ENCODE assay signal across 27 cellular contexts in the genomic region with DNA sequence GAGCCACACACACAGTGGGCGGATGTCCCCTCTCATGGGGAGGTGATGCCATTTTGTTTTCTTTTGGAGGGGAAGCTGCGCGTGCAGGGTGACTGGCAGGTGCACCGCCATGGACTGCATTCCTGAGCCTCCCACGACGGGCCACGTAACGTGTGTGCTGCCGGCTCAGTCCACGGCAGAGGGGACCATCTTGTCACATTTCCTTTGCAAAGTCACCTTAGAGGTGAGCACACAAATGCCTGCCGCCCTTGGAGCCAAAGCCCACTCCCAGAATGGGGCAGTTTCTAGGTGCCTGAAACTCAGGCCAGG.
DNase-seq lines count a peak whose midpoint lies in the region; ATAC-seq and TF ChIP-seq lines count a peak whose summit lies in the region.
"Had no signal": no experiment of that assay in that cellular context is flagged by ENCODE, and none has a peak within 500 bp of the region (broad histone marks: within the 10 kb centered on the region; RNA-seq: fewer than 3 reads in every experiment).

No MANE protein-coding gene starts in this region.

- no peak overlapping the region for H3K23ac ChIP-seq in mesenchymal stem cell (ENCODE audit: low read length in 2 of 2)

- WGBS in mesenchymal stem cell = 95% methylated on average over 11 of the region's 11 CpGs

- H3K36me3 ChIP-seq in HUES6 (ENCODE audit: control insufficient read depth, insufficient read depth, low read length) (no peaks in the 10 kb centered on the region), mesenchymal stem cell (ENCODE audit: control insufficient read depth in 1 of 2, insufficient read depth in 2 of 2, low read depth in 1 of 2, low read length in 2 of 2) (peaks cover 0 to 6% of the 10 kb centered on the region in 2 experiments)
- H3K36me3 ChIP-seq: MG63, tibial nerve had no signal

- no peak overlapping the region for H4K91ac ChIP-seq in mesenchymal stem cell (ENCODE audit: low read length)

- no peak overlapping the region for H3K14ac ChIP-seq in mesenchymal stem cell (ENCODE audit: low read length in 2 of 2)

- no peak overlapping the region for H3K4me2 ChIP-seq in mesenchymal stem cell (ENCODE audit: low read length, poor library complexity, severe bottlenecking)
- H3K4me2 ChIP-seq: PC-9, SK-N-SH had no signal

- H3K4me1 ChIP-seq in HUES6 (ENCODE audit: control insufficient read depth, insufficient read depth, low read length) = peaks cover 30% of the 10 kb centered on the region
- peaks cover 12% of the 10 kb centered on the region for H3K4me1 ChIP-seq in mesenchymal stem cell (ENCODE audit: control insufficient read depth, insufficient read depth, low read depth, low read length)

- no peak overlapping the region for H2BK5ac ChIP-seq in mesenchymal stem cell (ENCODE audit: low read depth, low read length, poor library complexity, severe bottlenecking)

- H3K27me3 ChIP-seq in HUES6 (ENCODE audit: control insufficient read depth, insufficient read depth, low read length) (peaks cover 38% of the 10 kb centered on the region), dorsolateral prefrontal cortex (peaks cover 0 to 12% (median 0%) of the 10 kb centered on the region in 45 donors), mesenchymal stem cell (ENCODE audit: control insufficient read depth in 1 of 2, insufficient read depth in 1 of 2, low read length in 2 of 2) (peaks cover 11 to 44% of the 10 kb centered on the region in 2 experiments)

- peaks cover 8% of the 10 kb centered on the region for H3K36me3 Mint-ChIP-seq in type B pancreatic cell
- peaks cover 0 to 4% of the 10 kb centered on the region in 2 donors for H3K36me3 Mint-ChIP-seq in CD14-positive monocyte
- H3K36me3 Mint-ChIP-seq: immature natural killer cell, memory B cell had no signal

- H2BK12ac ChIP-seq in mesenchymal stem cell (ENCODE audit: low read length in 2 of 2) = no peak overlapping the region

- H3K9me3 Mint-ChIP-seq in type B pancreatic cell (no peaks in the 10 kb centered on the region), CD14-positive monocyte (peaks cover 0 to 8% (median 3%) of the 10 kb centered on the region in 7 donors)
- H3K9me3 Mint-ChIP-seq: activated T-cell treated with anti-CD3 and anti-CD28 coated beads, Interleukin-2, amount 50 U/mL, for 4 hours; central memory CD8-positive, alpha-beta T cell; immature natural killer cell had no signal

- in situ Hi-C loops in ACHN (cut with HindIII; ENCODE audit: low pct_ligation_motif_present, low pct_unique_long_range_greater_than_20kb, low sequenced_read_pairs) = no loop called here

- H3K27ac ChIP-seq in HUES6 (ENCODE audit: low read depth, low read length) (no peak overlapping the region), dorsolateral prefrontal cortex (peak overlapping the region in 50 of 59 donors; percentile 7 to 88 (median 69)), mesenchymal stem cell (ENCODE audit: low read length, poor library complexity, severe bottlenecking) (no peak overlapping the region)
- H3K27ac ChIP-seq: C4-2B, PC-9, psoas muscle, tibial nerve had no signal

- peak overlapping the region; percentile 91 for H3K4me3 Mint-ChIP-seq in type B pancreatic cell
- peak overlapping the region in 1 of 2 donors; percentile 55 for H3K4me3 Mint-ChIP-seq in CD14-positive monocyte
- H3K4me3 Mint-ChIP-seq: activated T-cell treated with anti-CD3 and anti-CD28 coated beads, Interleukin-2, amount 50 U/mL, for 4 hours; central memory CD8-positive, alpha-beta T cell; immature natural killer cell; memory B cell had no signal

- H4K8ac ChIP-seq in mesenchymal stem cell (ENCODE audit: low read length) = no peak overlapping the region

- H3K4me3 ChIP-seq in HUES6 (ENCODE audit: low read depth, low read length) (peak overlapping the region; percentile 69; the same call in 1 of the 2 replicates), dorsolateral prefrontal cortex (peak overlapping the region in 58 of 59 donors; percentile 17 to 80 (median 64)), mesenchymal stem cell (ENCODE audit: insufficient read depth in 1 of 2, low read depth in 1 of 2, low read length in 2 of 2) (peak overlapping the region in 1 of 2 experiments; percentile 78)
- H3K4me3 ChIP-seq: MG63, PC-9, tibial nerve had no signal

- H2AK5ac ChIP-seq in mesenchymal stem cell (ENCODE audit: low read length, severe bottlenecking) = no peak overlapping the region

- no peak for ATAC-seq in HG03354 (IDR thresholded peaks at IDR 0.05; ENCODE audit: poor library complexity, severe bottlenecking, unreplicated experiment)
- ATAC-seq: activated T-cell treated with anti-CD3 and anti-CD28 coated beads, Interleukin-2, amount 50 U/mL, for 4 hours; HCT116; psoas muscle had no signal

- H3K27ac Mint-ChIP-seq in type B pancreatic cell = no peak overlapping the region
- no peak overlapping the region for H3K27ac Mint-ChIP-seq in CD14-positive monocyte
- H3K27ac Mint-ChIP-seq: immature natural killer cell, memory B cell had no signal

- no peak overlapping the region for H3K4ac ChIP-seq in mesenchymal stem cell (ENCODE audit: low read depth in 1 of 2, low read length in 2 of 2)

- peaks cover 17% of the 10 kb centered on the region for H3K27me3 Mint-ChIP-seq in type B pancreatic cell
- H3K27me3 Mint-ChIP-seq in CD14-positive monocyte (ENCODE audit: low read depth in 3 of 3) = peaks cover 50 to 66% (median 58%) of the 10 kb centered on the region in 3 donors

- DNase-seq in dorsolateral prefrontal cortex = no peak
- DNase-seq in mesenchymal stem cell = no peak
- no peak for DNase-seq in type B pancreatic cell (ENCODE audit: extremely low spot score, unreplicated experiment)
- no peak for DNase-seq in CD14-positive monocyte (ENCODE audit: low spot score)
- no peak for DNase-seq in GDM1 (lab: John Stamatoyannopoulos, UW)
- no peak for DNase-seq in ACHN
- DNase-seq: activated gamma-delta T cell treated with Interleukin-2 at 50 U/mL for 16 hours; activated T-cell treated with anti-CD3 and anti-CD28 coated beads, Interleukin-2, amount 50 U/mL, for 4 hours; Caco-2; dermis blood vessel endothelial cell; DMS53; immature natural killer cell; KG1; MG63; NCI-H2029; NCI-H526 treated with DMSO at 0.1 percent for 48 hours; PC-9; psoas muscle; SK-N-SH; stimulated activated CD4-positive, alpha-beta T cell treated with anti-CD3 and anti-CD28 coated beads, Interleukin-4, amount 100 ng/mL, for 24 hours had no signal

- no peaks in the 10 kb centered on the region for H3K9me3 ChIP-seq in HUES6 (ENCODE audit: control insufficient read depth, insufficient read depth, low read depth, low read length)
- H3K9me3 ChIP-seq in mesenchymal stem cell (ENCODE audit: control insufficient read depth, low read length) = no peaks in the 10 kb centered on the region
- H3K9me3 ChIP-seq: Caco-2, MG63, psoas muscle, SK-N-SH, tibial nerve had no signal

- H2BK120ac ChIP-seq in mesenchymal stem cell (ENCODE audit: low read depth, low read length) = no peak overlapping the region

- H3K79me1 ChIP-seq in mesenchymal stem cell (replicated peaks; ENCODE audit: low read length, poor library complexity, severe bottlenecking) = peaks cover 2% of the 10 kb centered on the region

- TF ChIP-seq CTCF in dorsolateral prefrontal cortex (IDR thresholded peaks at IDR 0.05 in 54 of 56, conservative IDR thresholded peaks at IDR 0.05 in 2 of 56; ENCODE audit: low read depth in 1 of 56, partially characterized antibody in 56 of 56) (no peak), type B pancreatic cell (conservative IDR thresholded peaks at IDR 0.05) (no peak), CD14-positive monocyte (IDR thresholded peaks at IDR 0.05) (no peak)

- H2AFZ ChIP-seq in mesenchymal stem cell (ENCODE audit: low read depth, low read length) = no peak overlapping the region
- H2AFZ ChIP-seq: PC-9 had no signal

- H3K9ac ChIP-seq in HUES6 (ENCODE audit: low read length) (no peak overlapping the region), mesenchymal stem cell (ENCODE audit: low read length) (peak overlapping the region; percentile 91)
- H3K9ac ChIP-seq: SK-N-SH had no signal

- H2BK15ac ChIP-seq in mesenchymal stem cell (ENCODE audit: low read depth, poor library complexity, severe bottlenecking) = no peak overlapping the region

- peaks cover 17% of the 10 kb centered on the region for H3K4me1 Mint-ChIP-seq in type B pancreatic cell (ENCODE audit: unreplicated experiment)
- no peaks in the 10 kb centered on the region for H3K4me1 Mint-ChIP-seq in CD14-positive monocyte
- H3K4me1 Mint-ChIP-seq: immature natural killer cell had no signal

- H3K18ac ChIP-seq in mesenchymal stem cell (ENCODE audit: low read depth in 1 of 2, low read length in 2 of 2) = no peak overlapping the region

- intact Hi-C loops in dorsolateral prefrontal cortex (cut with DNase I) (no loop called here), CD14-positive monocyte (cut with micrococcal nuclease) (no loop called here)

Comparison
In these comparisons a context has a peak if more than half of its experiments do, and no peak if none do; other contexts are left out.
1. H3K27ac ChIP-seq: peak in dorsolateral prefrontal cortex (50 of 59); none in HUES6 (single experiment) and mesenchymal stem cell (single experiment).